Comparison of ENCODE assay signal across 17 cellular contexts in the genomic region with DNA sequence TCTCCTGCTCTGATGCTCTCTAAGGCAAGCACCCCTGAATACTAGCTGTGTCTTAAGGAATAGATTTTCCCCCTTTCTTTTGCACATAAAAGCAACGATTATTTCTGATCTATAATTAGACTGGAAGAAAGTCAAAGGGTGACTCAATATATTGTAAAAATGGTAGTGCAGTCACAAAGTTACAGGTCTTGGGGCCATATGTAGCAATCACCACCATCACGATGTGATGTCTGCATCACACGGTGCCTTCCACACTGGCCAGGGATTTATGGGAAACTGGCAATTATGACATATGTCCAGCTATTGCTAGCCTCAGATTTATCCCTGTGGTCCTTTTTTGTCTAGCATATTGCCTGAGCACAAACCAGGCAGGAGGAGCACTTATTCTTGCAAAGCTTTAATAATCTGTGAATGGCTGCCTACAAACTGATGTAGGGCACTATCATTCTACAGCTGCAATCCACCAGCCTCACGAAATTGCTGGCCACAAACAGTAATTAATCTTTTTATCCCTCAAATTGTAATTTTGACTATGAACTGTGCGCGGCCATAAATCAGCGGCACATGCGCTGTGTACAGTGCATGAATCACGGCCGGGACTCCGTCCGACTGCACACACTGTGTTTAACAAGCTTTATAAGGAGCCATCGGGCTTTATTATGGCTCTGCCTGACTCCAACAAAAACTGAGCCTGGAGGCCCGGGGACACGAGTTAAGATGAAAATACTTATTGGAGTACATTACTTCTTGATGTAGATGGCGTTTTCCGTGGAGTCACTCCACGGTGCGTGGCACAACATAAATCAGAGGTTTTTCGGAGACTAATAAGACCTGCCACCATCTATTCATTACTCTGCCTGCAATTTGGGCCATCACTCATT.
"Had no signal": no experiment of that assay in that cellular context is flagged by ENCODE, and none has a peak within 500 bp of the region (broad histone marks: within the 10 kb centered on the region; RNA-seq: fewer than 3 reads in every experiment).

No MANE protein-coding gene starts in this region.

- H3K4me1 ChIP-seq: colonic mucosa, tibial artery had no signal

- H3K36me3 Mint-ChIP-seq: natural killer cell treated with Interleukin-12 subunit alpha and Interleukin-12 subunit beta and Interleukin-15 and Interleukin-18, amount 100 ng/mL, for 72 hours had no signal

- H3K4me1 Mint-ChIP-seq: central memory CD8-positive, alpha-beta T cell; T-helper 17 cell had no signal

- H3K27me3 ChIP-seq: colonic mucosa, tibial artery had no signal

- H3K4me3 Mint-ChIP-seq: central memory CD8-positive, alpha-beta T cell; natural killer cell treated with Interleukin-12 subunit alpha and Interleukin-12 subunit beta and Interleukin-15 and Interleukin-18, amount 100 ng/mL, for 72 hours; T-helper 17 cell had no signal

- DNase-seq: activated CD4-positive, CD25-positive, alpha-beta regulatory T cell treated with anti-CD3 and anti-CD28 coated beads, Interleukin-2, amount 50 U/mL, for 72 hours; activated CD8-positive, alpha-beta memory T cell treated with anti-CD3 and anti-CD28 coated beads for 24 hours; activated CD8-positive, alpha-beta memory T cell treated with anti-CD3 and anti-CD28 coated beads, Interleukin-2, amount 50 U/mL, for 48 hours; activated effector memory CD4-positive, alpha-beta T cell treated with anti-CD3 and anti-CD28 coated beads, Interleukin-2, amount 50 U/mL, for 16 hours; activated naive CD4-positive, alpha-beta T cell treated with anti-CD3 and anti-CD28 coated beads, Interleukin-2, amount 50 U/mL, for 16 hours; activated T-cell treated with anti-CD3 and anti-CD28 coated beads, Interleukin-2, amount 50 U/mL, for 48 hours; colonic mucosa; left colon; lower lobe of right lung; stimulated activated CD8-positive, alpha-beta memory T cell treated with anti-CD3 and anti-CD28 coated beads, Interleukin-4, amount 100 ng/mL, for 48 hours; stimulated activated naive CD4-positive, alpha-beta T cell; T-helper 17 cell; tibial artery had no signal

- H3K27ac Mint-ChIP-seq: natural killer cell treated with Interleukin-12 subunit alpha and Interleukin-12 subunit beta and Interleukin-15 and Interleukin-18, amount 100 ng/mL, for 72 hours; T-helper 17 cell had no signal

- H3K9me3 ChIP-seq: colonic mucosa, lower lobe of right lung, tibial artery had no signal

- H3K27ac ChIP-seq: colonic mucosa, hepatocyte, lower lobe of right lung, tibial artery, VCaP had no signal

- H3K9me3 Mint-ChIP-seq: central memory CD8-positive, alpha-beta T cell; natural killer cell treated with Interleukin-12 subunit alpha and Interleukin-12 subunit beta and Interleukin-15 and Interleukin-18, amount 100 ng/mL, for 72 hours had no signal

- H3K4me3 ChIP-seq: colonic mucosa, hepatocyte, lower lobe of right lung, tibial artery had no signal

- ATAC-seq: left colon; lower lobe of right lung; natural killer cell treated with Interleukin-12 subunit alpha and Interleukin-12 subunit beta and Interleukin-15 and Interleukin-18, amount 100 ng/mL, for 72 hours; T-helper 17 cell had no signal

- H3K36me3 ChIP-seq: colonic mucosa, lower lobe of right lung, tibial artery had no signal

- H3K4me2 ChIP-seq: hepatocyte had no signal

- H2AFZ ChIP-seq: hepatocyte had no signal

- H3K79me2 ChIP-seq: hepatocyte had no signal
